ENCODE assay signal across 8 cellular contexts in the genomic region with DNA sequence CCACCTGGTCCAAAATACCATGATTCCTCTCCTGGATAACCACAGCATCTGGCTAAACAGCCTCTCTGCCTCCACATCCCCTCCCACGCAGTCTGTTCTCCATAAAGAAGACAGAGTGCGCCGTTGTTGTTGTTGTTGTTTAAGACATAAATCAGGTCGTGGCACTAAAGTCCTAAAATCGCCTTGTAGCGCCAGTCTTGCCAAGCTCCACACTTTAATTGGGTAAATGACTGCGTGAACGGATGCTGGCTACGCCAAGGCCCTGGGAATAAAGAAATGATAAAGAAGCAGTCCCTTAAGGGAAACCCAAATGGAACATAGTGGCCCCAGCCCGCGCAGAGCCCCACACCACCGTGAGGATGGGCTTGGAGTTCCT. TPM values are rescaled to one million over a fixed set of nuclear protein-coding genes. Genes with fewer than 3 reads are reported as not detected.
DNase-seq lines count a peak whose midpoint lies in the region; ATAC-seq and TF ChIP-seq lines count a peak whose summit lies in the region.

No MANE protein-coding gene starts in this region.

- peak overlapping the region; percentile 90 for H3K4me3 Mint-ChIP-seq in neural crest cell

- DNase-seq in dorsolateral prefrontal cortex (no peak), neural crest cell (ENCODE audit: low read depth, low spot score) (no peak), HCEC 1CT (no peak), glomerular visceral epithelial cell (ENCODE audit: extremely low spot score) (no peak), superior temporal gyrus (ENCODE audit: extremely low spot score) (no peak)

- H3K27ac Mint-ChIP-seq in neural crest cell (ENCODE audit: unreplicated experiment): no peak overlapping the region

- intact Hi-C loops in dorsolateral prefrontal cortex (cut with DNase I): no loop called here

- H3K9me3 Mint-ChIP-seq in neural crest cell: no peaks in the 10 kb centered on the region

- H3K9ac ChIP-seq in BLaER1 treated with 17β-estradiol and CSF1 and Interleukin-3, amounts not matched to agents 10 nM and 100 nM: peak overlapping the region; percentile 83 to 94 (median 91); a peak in 21 of 22 replicates

- H3K27me3 Mint-ChIP-seq in neural crest cell (ENCODE audit: low read depth): peaks cover 34% of the 10 kb centered on the region

- TF ChIP-seq CTCF in dorsolateral prefrontal cortex (IDR thresholded peaks at IDR 0.05 in 54 of 56, conservative IDR thresholded peaks at IDR 0.05 in 2 of 56; ENCODE audit: low read depth in 1 of 56, partially characterized antibody in 56 of 56) (peak in 5 of 56 donors; percentile 5 to 22 (median 9)), neural crest cell (conservative IDR thresholded peaks at IDR 0.05) (no peak)

- no peaks in the 10 kb centered on the region for H3K27me3 ChIP-seq in BLaER1 treated with 17β-estradiol and CSF1 and Interleukin-3, amounts not matched to agents 10 nM and 100 nM
- no peaks in the 10 kb centered on the region for H3K27me3 ChIP-seq in dorsolateral prefrontal cortex

- peaks cover 29% of the 10 kb centered on the region for H3K4me1 Mint-ChIP-seq in neural crest cell

- peak overlapping the region in 9 of 11 experiments; percentile 84 to 94 (median 91); a peak in 15 of 22 replicates for H3K27ac ChIP-seq in BLaER1 treated with 17β-estradiol and CSF1 and Interleukin-3, amounts not matched to agents 10 nM and 100 nM
- H3K27ac ChIP-seq in KOPT-K1 (ENCODE audit: low read depth, low read length, poor library complexity, severe bottlenecking) (peak overlapping the region; percentile 76), dorsolateral prefrontal cortex (peak overlapping the region in 57 of 59 donors; percentile 19 to 94 (median 84))

- no peak for ATAC-seq in GM21381 (IDR thresholded peaks at IDR 0.05; ENCODE audit: unreplicated experiment)

- peaks cover 18% of the 10 kb centered on the region for H3K36me3 Mint-ChIP-seq in neural crest cell (ENCODE audit: low read depth)

- peaks cover 18 to 30% (median 25%) of the 10 kb centered on the region in 10 experiments for H3K4me1 ChIP-seq in BLaER1 treated with 17β-estradiol and CSF1 and Interleukin-3, amounts not matched to agents 10 nM and 100 nM

- no peaks in the 10 kb centered on the region for H3K9me3 ChIP-seq in BLaER1 treated with 17β-estradiol and CSF1 and Interleukin-3, amounts not matched to agents 10 nM and 100 nM (replicated peaks in 1 of 11)
- H3K9me3 ChIP-seq in KOPT-K1 (ENCODE audit: insufficient read depth, low read length, poor library complexity, severe bottlenecking): no peaks in the 10 kb centered on the region

- peak overlapping the region; percentile 84 to 98 (median 94) for H3K4me3 ChIP-seq in BLaER1 treated with 17β-estradiol and CSF1 and Interleukin-3, amounts not matched to agents 10 nM and 100 nM
- peak overlapping the region; percentile 63 to 98 (median 84) for H3K4me3 ChIP-seq in dorsolateral prefrontal cortex

- H4K20me1 ChIP-seq in BLaER1 treated with 17β-estradiol and CSF1 and Interleukin-3, amounts not matched to agents 10 nM and 100 nM: peaks cover 15 to 38% (median 30%) of the 10 kb centered on the region in 11 experiments; a peak in 20 of 22 replicates

- peaks cover 16 to 25% (median 19%) of the 10 kb centered on the region in 11 experiments; a peak in 21 of 22 replicates for H3K36me3 ChIP-seq in BLaER1 treated with 17β-estradiol and CSF1 and Interleukin-3, amounts not matched to agents 10 nM and 100 nM
- peaks cover 27% of the 10 kb centered on the region for H3K36me3 ChIP-seq in KOPT-K1 (ENCODE audit: insufficient read depth, low read length)

- peak overlapping the region; percentile 92 to 100 (median 97) for H3K4me2 ChIP-seq in BLaER1 treated with 17β-estradiol and CSF1 and Interleukin-3, amounts not matched to agents 10 nM and 100 nM

RNA-seq across cellular contexts. Expression of gene SFXN1, which starts 0.4 kb away (rescaled TPM):
- total RNA-seq in dorsolateral prefrontal cortex (100 to 1,000 TPM in 2 of 120 experiments, 10 to 100 TPM in 118; 42.8 to 104 (median 78.6) TPM), neural crest cell (103 TPM in 2 replicates)

RNA-seq across cellular contexts. Expression of gene DRD1, which starts 34.0 kb away (rescaled TPM):
- total RNA-seq in dorsolateral prefrontal cortex (10 to 100 TPM in 75 of 120 experiments, 1 to 10 TPM in 45; 3.7 to 17.9 (median 10.7) TPM), neural crest cell (not detected in 2 replicates)
